In the genomic region with DNA sequence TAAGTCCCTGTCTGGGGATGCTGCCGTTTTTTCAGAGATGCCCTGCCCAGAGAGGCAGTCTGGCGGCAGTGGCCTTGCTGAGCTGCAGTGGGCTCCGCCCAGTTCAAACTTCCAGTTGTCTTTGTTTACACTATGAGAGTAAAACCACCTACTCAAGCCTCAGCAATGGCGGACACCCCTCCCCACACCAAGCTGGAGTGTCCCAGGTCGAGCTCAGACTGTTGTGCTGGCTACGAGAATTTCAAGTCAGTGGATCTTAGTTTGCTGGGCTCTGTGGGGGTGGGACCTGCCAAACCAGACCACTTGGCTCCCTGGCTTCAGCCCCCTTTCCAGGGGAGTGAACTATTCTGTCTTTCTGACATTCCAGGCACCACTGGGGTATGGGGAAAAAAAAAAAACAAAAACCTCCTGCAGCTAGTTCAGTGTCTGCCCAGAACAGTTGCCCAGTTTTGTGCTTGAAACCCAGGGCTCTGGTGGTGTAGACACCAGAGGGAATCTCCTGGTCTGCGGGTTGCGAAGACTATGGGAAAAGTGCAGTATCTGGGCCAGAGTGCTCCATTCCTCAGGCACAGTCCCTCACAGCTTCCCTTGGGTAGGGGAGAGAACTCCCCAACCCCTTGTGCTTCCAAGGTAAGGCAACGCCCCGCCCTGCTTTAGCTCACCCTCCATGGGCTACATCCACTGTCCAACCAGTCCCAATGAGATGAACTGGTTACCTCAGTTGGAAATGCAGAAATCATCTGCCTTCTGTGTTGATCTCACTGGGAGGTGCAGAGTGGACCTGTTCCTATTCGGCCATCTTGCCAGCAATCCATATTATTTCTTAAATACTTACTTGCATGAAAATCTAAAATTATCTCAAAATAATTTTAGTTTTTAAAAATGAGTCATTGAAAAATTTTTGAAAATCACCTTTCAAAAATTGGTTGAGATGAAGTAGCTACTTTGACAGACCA, we compare ENCODE assay signal across 23 cellular contexts.
DNase-seq lines count a peak whose midpoint lies in the region; FAIRE-seq and TF ChIP-seq lines count a peak whose summit lies in the region.
"Had no signal": no experiment of that assay in that cellular context is flagged by ENCODE, and none has a peak within 500 bp of the region (broad histone marks: within the 10 kb centered on the region; RNA-seq: fewer than 3 reads in every experiment).

No MANE protein-coding gene starts in this region.

- peak overlapping the region; percentile 70 for H3K27ac Mint-ChIP-seq in astrocyte (ENCODE audit: unreplicated experiment)
- H3K27ac Mint-ChIP-seq: activated CD4-positive, alpha-beta T cell treated with anti-CD3 and anti-CD28 coated beads, Interleukin-2, amount 10 ng/mL, durations not matched to agents 24 days and 14 days; activated naive CD4-positive, alpha-beta T cell treated with anti-CD3 and anti-CD28 coated beads for 36 hours; CD4-positive, CD25-positive, alpha-beta regulatory T cell; natural killer cell had no signal

- H3K27ac ChIP-seq in HEK293 (ENCODE audit: extremely low read depth, low read depth, low read length) (no peak overlapping the region), astrocyte (ENCODE audit: low read depth, low read length) (peak overlapping the region; percentile 77), small intestine (ENCODE audit: low read depth in 1 of 2, low read length in 1 of 2) (no peak overlapping the region), WERI-Rb-1 (no peak overlapping the region)
- H3K27ac ChIP-seq: KMS-11, ovary, PC-9, stomach, tibial nerve had no signal

- H2AFZ ChIP-seq in astrocyte (ENCODE audit: low read depth, low read length), result peak overlapping the region; percentile 50
- H2AFZ ChIP-seq: PC-9 had no signal

- no peaks in the 10 kb centered on the region for H3K79me2 ChIP-seq in astrocyte (ENCODE audit: insufficient read depth, low read length)

- no peak overlapping the region for H3K4me3 Mint-ChIP-seq in astrocyte (ENCODE audit: unreplicated experiment)
- H3K4me3 Mint-ChIP-seq: activated CD4-positive, alpha-beta T cell treated with anti-CD3 and anti-CD28 coated beads, Interleukin-2, amount 10 ng/mL, durations not matched to agents 24 days and 14 days; activated naive CD4-positive, alpha-beta T cell treated with anti-CD3 and anti-CD28 coated beads for 36 hours; activated T-cell treated with anti-CD3 and anti-CD28 coated beads, Interleukin-2, amount 50 U/mL, for 4 hours; CD4-positive, CD25-positive, alpha-beta regulatory T cell; natural killer cell had no signal

- FAIRE-seq in astrocyte (lab: Jason Lieb, UNC) (no peak), small intestine (lab: Jason Lieb, UNC) (no peak)
- FAIRE-seq: GM19239 had no signal

- H3K4me3 ChIP-seq in HEK293 (ENCODE audit: low read depth, low read length) (no peak overlapping the region), astrocyte (ENCODE audit: insufficient read depth, low read depth, low read length) (no peak overlapping the region), small intestine (ENCODE audit: low read depth in 1 of 2, low read length in 2 of 2) (no peak overlapping the region), WERI-Rb-1 (ENCODE audit: low read depth, low read length) (no peak overlapping the region)
- H3K4me3 ChIP-seq: ovary, PC-9, stomach, tibial nerve had no signal

- POLR2A ChIA-PET in HEK293 (lab: Yijun Ruan, JAX), result no interaction called here

- TF ChIP-seq CTCF in HEK293 (tag by site-specific recombination; IDR thresholded peaks at IDR 0.05) (no peak), astrocyte (IDR thresholded peaks at IDR 0.05; ENCODE audit: insufficient read depth, low read depth, low read length) (no peak), WERI-Rb-1 (IDR thresholded peaks at IDR 0.05; ENCODE audit: low read depth, low read length) (no peak)

- no peak for DNase-seq in astrocyte (ENCODE audit: low read depth)
- peak; percentile 20 for DNase-seq in iris pigment epithelial cell (ENCODE audit: low read depth)
- DNase-seq in small intestine, result peak; percentile 12
- DNase-seq in WERI-Rb-1, result no peak
- DNase-seq in DMS 273 (lab: John Stamatoyannopoulos, UW; ENCODE audit: unreplicated experiment), result no peak
- DNase-seq in HCEC 1CT, result no peak
- DNase-seq: activated CD4-positive, alpha-beta T cell treated with anti-CD3 and anti-CD28 coated beads, Interleukin-2, amount 10 ng/mL, durations not matched to agents 24 days and 14 days; activated naive CD4-positive, alpha-beta T cell treated with anti-CD3 and anti-CD28 coated beads for 36 hours; activated T-cell treated with anti-CD3 and anti-CD28 coated beads, Interleukin-2, amount 50 U/mL, for 4 hours; CD4-positive, CD25-positive, alpha-beta regulatory T cell; glutamatergic neuron; MV-4-11; natural killer cell; NCI-H510A; ovary; retina; SHP77; stomach had no signal

- H3K27me3 Mint-ChIP-seq in astrocyte (ENCODE audit: low read depth, unreplicated experiment), result peaks cover 2% of the 10 kb centered on the region
- H3K27me3 Mint-ChIP-seq: activated CD4-positive, alpha-beta T cell treated with anti-CD3 and anti-CD28 coated beads, Interleukin-2, amount 10 ng/mL, durations not matched to agents 24 days and 14 days; CD4-positive, CD25-positive, alpha-beta regulatory T cell had no signal

- WGBS in small intestine, 3 donors, result 67 to 73% (median 68%) methylated on average over 11 of the region's 11 CpGs

- H3K9me3 ChIP-seq in HEK293 (ENCODE audit: control insufficient read depth, insufficient read depth, low read depth, low read length) (no peaks in the 10 kb centered on the region), astrocyte (ENCODE audit: insufficient read depth, low read depth, low read length) (no peaks in the 10 kb centered on the region), small intestine (ENCODE audit: control insufficient read depth, low read depth) (no peaks in the 10 kb centered on the region), WERI-Rb-1 (ENCODE audit: severe bottlenecking) (no peaks in the 10 kb centered on the region)
- H3K9me3 ChIP-seq: ovary had no signal

- H3K4me1 ChIP-seq in HEK293 (ENCODE audit: control insufficient read depth, insufficient read depth, low read length) (peaks cover 4% of the 10 kb centered on the region; the same call in 1 of the 2 replicates), astrocyte (ENCODE audit: insufficient read depth, low read length) (peaks cover 22% of the 10 kb centered on the region), small intestine (ENCODE audit: control insufficient read depth in 2 of 2, insufficient read depth in 1 of 2, low read depth in 1 of 2, low read length in 1 of 2) (no peaks in the 10 kb centered on the region)
- H3K4me1 ChIP-seq: stomach, tibial nerve had no signal

- H3K36me3 Mint-ChIP-seq in astrocyte (ENCODE audit: low read depth, unreplicated experiment), result no peaks in the 10 kb centered on the region
- H3K36me3 Mint-ChIP-seq: CD4-positive, CD25-positive, alpha-beta regulatory T cell; natural killer cell had no signal

- H3K36me3 ChIP-seq in HEK293 (ENCODE audit: control insufficient read depth in 2 of 2, insufficient read depth in 1 of 2, low read length in 2 of 2) (no peaks in the 10 kb centered on the region), astrocyte (ENCODE audit: insufficient read depth, low read length) (no peaks in the 10 kb centered on the region), small intestine (ENCODE audit: control insufficient read depth in 2 of 2, insufficient read depth in 2 of 2, low read length in 2 of 2) (no peaks in the 10 kb centered on the region), WERI-Rb-1 (no peaks in the 10 kb centered on the region)
- H3K36me3 ChIP-seq: ovary, stomach had no signal

- peak overlapping the region; percentile 16 for H3K9ac ChIP-seq in astrocyte (ENCODE audit: low read length)
- H3K9ac ChIP-seq: KMS-11 had no signal

- CTCF ChIA-PET in HEK293 (lab: Yijun Ruan, JAX), result no interaction called here

- peaks cover 17% of the 10 kb centered on the region for H3K4me1 Mint-ChIP-seq in astrocyte (ENCODE audit: low read depth, unreplicated experiment)
- H3K4me1 Mint-ChIP-seq: activated CD4-positive, alpha-beta T cell treated with anti-CD3 and anti-CD28 coated beads, Interleukin-2, amount 10 ng/mL, durations not matched to agents 24 days and 14 days; CD4-positive, CD25-positive, alpha-beta regulatory T cell; natural killer cell had no signal

- H3K27me3 ChIP-seq in astrocyte (ENCODE audit: insufficient read depth, low read length), result no peaks in the 10 kb centered on the region
- no peaks in the 10 kb centered on the region for H3K27me3 ChIP-seq in small intestine (ENCODE audit: control insufficient read depth in 2 of 2, insufficient read depth in 2 of 2, low read length in 2 of 2)
- peaks cover 82% of the 10 kb centered on the region for H3K27me3 ChIP-seq in WERI-Rb-1 (ENCODE audit: insufficient read depth, low read depth, severe bottlenecking)
- H3K27me3 ChIP-seq: ovary, stomach, tibial nerve had no signal

- H3K9me3 Mint-ChIP-seq in astrocyte (ENCODE audit: unreplicated experiment), result peaks cover 6% of the 10 kb centered on the region

- peak overlapping the region; percentile 75 for H3K4me2 ChIP-seq in astrocyte (ENCODE audit: low read length)
- H3K4me2 ChIP-seq: KMS-11 had no signal

- H4K20me1 ChIP-seq in astrocyte (ENCODE audit: insufficient read depth, low read length), result no peaks in the 10 kb centered on the region

TF ChIP-seq in HEK293, 187 proteins besides CTCF, POLR2A, EP300 and RAD21:
- 0 out of 2 replicates have a peak, but pooled peaks have one; percentile 13 for TF ChIP-seq ZFHX2 (tag by site-specific recombination; conservative IDR thresholded peaks at IDR 0.05)
- TF ChIP-seq HOXC10 (CRISPR knock-in tag; IDR thresholded peaks at IDR 0.05), result no peak

Comparison
In these comparisons a context has a peak if more than half of its experiments do, and no peak if none do; other contexts are left out.
1. DNase-seq: peak in iris pigment epithelial cell (single experiment) and small intestine (single experiment); none in astrocyte (single experiment), WERI-Rb-1 (single experiment), DMS 273 (single experiment) and HCEC 1CT (single experiment).